11 cellular contexts compared by ENCODE assay signal in genomic region chr19:58352760-58353671, GRCh38. TPM values are rescaled to one million over a fixed set of nuclear protein-coding genes. Genes with fewer than 3 reads are reported as not detected.
DNase-seq lines count a peak whose midpoint lies in the region; FAIRE-seq and TF ChIP-seq lines count a peak whose summit lies in the region.
"Had no signal": no experiment of that assay in that cellular context is flagged by ENCODE, and none has a peak within 500 bp of the region (broad histone marks: within the 10 kb centered on the region; RNA-seq: fewer than 3 reads in every experiment).

A1BG (minus strand) TSS chr19:58353492; CDS start chr19:58353437, 55 bp downstream.

- dilution Hi-C loops in mammary epithelial cell (cut with HindIII; ENCODE audit: low sequenced_read_pairs) = no loop called here

- no TSS peak for BruUV-seq in mammary epithelial cell (replicated peaks; lab: Mats Ljungman, UMichigan)

- H3K4me3 ChIP-seq in epithelial cell of proximal tubule (ENCODE audit: low read depth, low read length) (no peak within 1 kb of the TSS), osteoblast (ENCODE audit: insufficient read depth, low read length) (no peak within 1 kb of the TSS), mammary epithelial cell (replicated peaks in 1 of 3; ENCODE audit: insufficient read depth in 1 of 3, low read depth in 2 of 3, low read length in 3 of 3) (no peak within 1 kb of the TSS)

- H3K4me1 ChIP-seq in osteoblast (ENCODE audit: insufficient read depth, low read length) (no peaks in the 10 kb centered on the region), mammary epithelial cell (ENCODE audit: insufficient read depth, low read length) (no peaks in the 10 kb centered on the region)

- TF ChIP-seq POLR2A in H54 (IDR thresholded peaks at IDR 0.05; ENCODE audit: low read depth, low read length) = no peak

- H3K27ac ChIP-seq in osteoblast (ENCODE audit: low read depth, low read length) (no peak within 1 kb of the TSS), mammary epithelial cell (ENCODE audit: insufficient read depth, low read depth, low read length) (no peak within 1 kb of the TSS)

- WGBS in mammary epithelial cell (ENCODE audit: low coverage, missing lambda C conversion rate) = 86% methylated on average over 13 of the region's 26 CpGs

- FAIRE-seq in H54 (lab: Jason Lieb, UNC) = no peak

- TF ChIP-seq CTCF in epithelial cell of proximal tubule (conservative IDR thresholded peaks at IDR 0.05; ENCODE audit: low read depth, low read length) = no peak
- TF ChIP-seq CTCF in osteoblast (IDR thresholded peaks at IDR 0.05; ENCODE audit: extremely low read depth, low read depth, low read length) = no peak
- TF ChIP-seq CTCF in mammary epithelial cell (conservative IDR thresholded peaks at IDR 0.05 in 1 of 2, IDR thresholded peaks at IDR 0.05 in 1 of 2; ENCODE audit: extremely low read depth in 1 of 2, insufficient read depth in 1 of 2, low read depth in 1 of 2, low read length in 2 of 2) = no peak

- H4K20me1 ChIP-seq in osteoblast (ENCODE audit: insufficient read depth, low read length) (no peaks in the 10 kb centered on the region), mammary epithelial cell (ENCODE audit: insufficient read depth, low read length) (no peaks in the 10 kb centered on the region)

- H3K9me3 ChIP-seq in osteoblast (ENCODE audit: low read depth, low read length) = no peaks in the 10 kb centered on the region
- peaks cover 12% of the 10 kb centered on the region for H3K9me3 ChIP-seq in mammary epithelial cell (replicated peaks; ENCODE audit: insufficient read depth, low read length)

- H3K79me2 ChIP-seq in osteoblast (ENCODE audit: insufficient read depth, low read length) = no peaks in the 10 kb centered on the region
- no peaks in the 10 kb centered on the region for H3K79me2 ChIP-seq in mammary epithelial cell (ENCODE audit: insufficient read depth, low read length)

- H3K4me2 ChIP-seq in osteoblast (ENCODE audit: insufficient read depth, low read length) (no peak within 1 kb of the TSS), mammary epithelial cell (ENCODE audit: insufficient read depth, low read depth, low read length) (no peak within 1 kb of the TSS)

- H2AFZ ChIP-seq in osteoblast (ENCODE audit: low read length) = no peak within 1 kb of the TSS
- H2AFZ ChIP-seq in mammary epithelial cell (ENCODE audit: low read depth, low read length) = no peak within 1 kb of the TSS

- no peak within 1 kb of the TSS for H3K9ac ChIP-seq in mammary epithelial cell (ENCODE audit: insufficient read depth, low read length)

- DNase-seq in Daoy (ENCODE audit: low read depth) (no peak), M059J (ENCODE audit: low read depth) (no peak), epithelial cell of proximal tubule (ENCODE audit: low read depth) (no peak), osteoblast (ENCODE audit: insufficient read length, low spot score, missing footprints) (peak; percentile 62), H54 (ENCODE audit: insufficient read length, low spot score) (no peak), ecto neural progenitor cell (ENCODE audit: low spot score) (no peak), mammary epithelial cell (no peak), LoVo (ENCODE audit: low spot score) (no peak)
- DNase-seq: mesendoderm; NCI-H187 treated with DMSO at 0.1 percent for 48 hours; NK-92 treated with Interleukin-12 subunit alpha and Interleukin-12 subunit beta, amount 100 ng/mL, for 24 hours had no signal

- H3K36me3 ChIP-seq in osteoblast (ENCODE audit: insufficient read depth, low read length) (no peaks in the 10 kb centered on the region), mammary epithelial cell (ENCODE audit: insufficient read depth, low read length) (no peaks in the 10 kb centered on the region)

- CTCF ChIA-PET in mammary epithelial cell (lab: Charles Lee; ENCODE audit: low non-redundant PET) = no interaction called here

- H3K27me3 ChIP-seq in osteoblast (ENCODE audit: insufficient read depth, low read length) (peaks cover 31% of the 10 kb centered on the region), mammary epithelial cell (ENCODE audit: insufficient read depth, low read length) (no peaks in the 10 kb centered on the region)

- in situ Hi-C loops in mammary epithelial cell (cut with MboI; ENCODE audit: low sequenced_read_pairs in 2 of 2) = no loop called here

- intact Hi-C loops in mammary epithelial cell (cut with micrococcal nuclease) = no loop called here

RNA-seq across cellular contexts. Expression of gene A1BG, which starts in this region (rescaled TPM):
- 28.5 and 38.4 TPM in 2 replicates for total RNA-seq in Daoy (2014; rRNA removed; shearing (Covaris generic))
- 67.3 and 68.9 TPM in 2 replicates for total RNA-seq in M059J (2014; rRNA removed; shearing (Covaris generic))
- total RNA-seq in epithelial cell of proximal tubule (2.7 and 20.1 TPM in 2 replicates), osteoblast (1.1 and 1.5 TPM in 2 replicates), mammary epithelial cell (1 to 10 TPM; 2.0 to 9.6 TPM)
- 7.5 TPM for polyA plus RNA-seq in mammary epithelial cell
- polyA minus RNA-seq in mammary epithelial cell = not detected
